19 cellular contexts compared by ENCODE assay signal in genomic region chr4:6229095-6229494, GRCh38. TPM values are rescaled to one million over a fixed set of nuclear protein-coding genes. Genes with fewer than 3 reads are reported as not detected.
DNase-seq lines count a peak whose midpoint lies in the region; ATAC-seq, FAIRE-seq and TF ChIP-seq lines count a peak whose summit lies in the region.
"Had no signal": no experiment of that assay in that cellular context is flagged by ENCODE, and none has a peak within 500 bp of the region (broad histone marks: within the 10 kb centered on the region; RNA-seq: fewer than 3 reads in every experiment).

No MANE protein-coding gene starts in this region.

- intact Hi-C loops in Right ventricle myocardium superior (cut with DNase I) = no loop called here

- no peak for TF ChIP-seq CTCF in hepatocyte (IDR thresholded peaks at IDR 0.05; ENCODE audit: poor library complexity)

- H3K36me3 ChIP-seq in BLaER1 (no peaks in the 10 kb centered on the region), hepatocyte (replicated peaks; ENCODE audit: insufficient read depth, low read depth) (no peaks in the 10 kb centered on the region)
- H3K36me3 ChIP-seq: gastrocnemius medialis, transverse colon had no signal

- H3K4me2 ChIP-seq in BLaER1 = peak overlapping the region; percentile 72; the same call in 1 of the 2 replicates
- no peak overlapping the region for H3K4me2 ChIP-seq in hepatocyte

- H3K4me1 ChIP-seq in BLaER1 (peaks cover 72% of the 10 kb centered on the region), hepatocyte (ENCODE audit: insufficient read depth) (no peaks in the 10 kb centered on the region)
- H3K4me1 ChIP-seq: gastrocnemius medialis, transverse colon had no signal

- H2AFZ ChIP-seq in hepatocyte = no peak overlapping the region

- no peaks in the 10 kb centered on the region for H3K9me2 ChIP-seq in hepatocyte (replicated peaks; ENCODE audit: insufficient read depth)

- peak; percentile 44 for DNase-seq in NCI-H2029 treated with DMSO at 0.1 percent for 48 hours (lab: John Stamatoyannopoulos, UW)
- DNase-seq in Right ventricle myocardium superior = no peak
- DNase-seq in occipital lobe (lab: John Stamatoyannopoulos, UW) = peak; percentile 31
- DNase-seq in left lobe of liver (ENCODE audit: low spot score) = no peak
- DNase-seq in RCC 7860 (ENCODE audit: low spot score) = no peak
- no peak for DNase-seq in SW480 (ENCODE audit: low spot score)
- no peak for DNase-seq in hepatocyte (ENCODE audit: low spot score)
- DNase-seq: activated CD4-positive, alpha-beta memory T cell treated with anti-CD3 and anti-CD28 coated beads for 36 hours; cerebellar nuclear complex; gastrocnemius medialis; GOT3; NCI-H226; stimulated activated CD4-positive, alpha-beta T cell treated with anti-CD3 and anti-CD28 coated beads, Interleukin-1b, Interleukin-23, amount 100 ng/mL, for 48 hours; transverse colon had no signal

- 73% methylated on average over 7 of the region's 7 CpGs for WGBS in hepatocyte (ENCODE audit: low lambda C conversion rate, missing lambda C conversion rate)

- H3K9me3 ChIP-seq in BLaER1 = no peaks in the 10 kb centered on the region
- H3K9me3 ChIP-seq in hepatocyte (ENCODE audit: low read depth) = no peaks in the 10 kb centered on the region
- H3K9me3 ChIP-seq: gastrocnemius medialis, transverse colon had no signal

- no peak overlapping the region for H3K9ac ChIP-seq in BLaER1

- H3K4me3 ChIP-seq in BLaER1 = no peak overlapping the region
- no peak overlapping the region for H3K4me3 ChIP-seq in hepatocyte
- H3K4me3 ChIP-seq: gastrocnemius medialis, transverse colon had no signal

- FAIRE-seq in RCC 7860 (lab: Jason Lieb, UNC) = no peak
- FAIRE-seq: D721Med had no signal

- H4K20me1 ChIP-seq in BLaER1 = no peaks in the 10 kb centered on the region
- H4K20me1 ChIP-seq in hepatocyte (ENCODE audit: insufficient read depth, poor library complexity, severe bottlenecking) = no peaks in the 10 kb centered on the region

- no peaks in the 10 kb centered on the region for H3K79me2 ChIP-seq in hepatocyte

- no peaks in the 10 kb centered on the region for H3K27me3 ChIP-seq in BLaER1
- peaks cover 10% of the 10 kb centered on the region for H3K27me3 ChIP-seq in hepatocyte

- peak; percentile 72 for ATAC-seq in Right ventricle myocardium superior (ENCODE audit: poor library complexity)
- ATAC-seq in left lobe of liver = no peak
- ATAC-seq: gastrocnemius medialis had no signal

- H3K27ac ChIP-seq in BLaER1 (no peak overlapping the region), hepatocyte (no peak overlapping the region)
- H3K27ac ChIP-seq: gastrocnemius medialis, transverse colon had no signal

RNA-seq across cellular contexts. Expression of gene JAKMIP1, which starts 28.7 kb away (rescaled TPM):
- not detected for total RNA-seq in Right ventricle myocardium superior
- 44.5 TPM for total RNA-seq in occipital lobe
- total RNA-seq in left lobe of liver = not detected
- not detected in 2 replicates for total RNA-seq in hepatocyte
- 0.06 TPM in 1 of 2 replicates, not detected in the other for polyA plus RNA-seq in hepatocyte
- total RNA-seq: kidney epithelial cell, pulmonary artery endothelial cell, SK-MEL-5 had no signal

RNA-seq across cellular contexts. Expression of gene WFS1, which starts 40.6 kb away (rescaled TPM):
- total RNA-seq in Right ventricle myocardium superior (81.7 TPM), occipital lobe (5.1 TPM), left lobe of liver (14.3 TPM), hepatocyte (32.5 and 43.1 TPM in 2 replicates)
- 36.1 and 44.4 TPM in 2 replicates for polyA plus RNA-seq in hepatocyte

Comparison
In these comparisons a context has a peak if more than half of its experiments do, and no peak if none do; other contexts are left out.
1. DNase-seq: peak in NCI-H2029 treated with DMSO at 0.1 percent for 48 hours (single experiment) and occipital lobe (single experiment); none in Right ventricle myocardium superior (single experiment), left lobe of liver (single experiment), RCC 7860 (single experiment), SW480 (single experiment) and hepatocyte (single experiment).
2. RNA of gene JAKMIP1, which starts 28.7 kb away (total RNA-seq): 44.5 TPM in occipital lobe (single experiment); not detected in Right ventricle myocardium superior (single experiment), not detected in left lobe of liver (single experiment) and not detected in hepatocyte; every median in the first group is over 10 times any median in the second.